In the genomic region with DNA sequence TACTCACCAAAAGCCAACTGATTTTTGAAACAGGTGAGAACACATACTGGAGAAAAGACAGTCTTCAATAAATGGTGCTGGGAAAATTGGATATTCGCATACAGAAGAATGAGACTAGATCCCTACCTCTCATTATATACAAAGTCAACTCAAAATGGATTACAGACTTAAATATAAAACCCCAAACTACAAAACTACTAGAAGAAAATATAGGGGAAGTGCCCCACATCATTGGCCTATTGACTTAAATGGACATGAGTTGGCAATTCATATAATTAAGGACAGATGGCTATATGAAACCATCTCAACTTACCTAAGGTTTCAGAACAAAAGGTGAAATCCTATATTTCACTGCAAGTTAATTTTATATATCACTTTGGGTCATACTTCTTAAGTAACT, we compare ENCODE assay signal across 32 cellular contexts.
"Had no signal": no experiment of that assay in that cellular context is flagged by ENCODE, and none has a peak within 500 bp of the region (broad histone marks: within the 10 kb centered on the region; RNA-seq: fewer than 3 reads in every experiment).

No MANE protein-coding gene starts in this region.

- ATAC-seq: activated naive CD4-positive, alpha-beta T cell treated with anti-CD3 and anti-CD28 coated beads, Interleukin-2, amount 50 U/mL, for 72 hours; activated naive CD8-positive, alpha-beta T cell treated with anti-CD3 and anti-CD28 coated beads, Interleukin-2, amount 50 U/mL, for 24 hours; activated T-cell treated with anti-CD3 and anti-CD28 coated beads, Interleukin-2, amount 50 U/mL, for 4 hours; activated T-cell treated with anti-CD3 and anti-CD28 coated beads, Interleukin-2, amount 50 U/mL, for 72 hours; activated T-helper 17 cell treated with anti-CD3 and anti-CD28 coated beads, Interleukin-2, amount 50 U/mL, for 72 hours; body of pancreas had no signal

- H3K36me3 ChIP-seq: adrenal gland, ascending aorta, brain microvascular endothelial cell, breast epithelium, cardiac muscle cell had no signal

- H3K27ac ChIP-seq: adrenal gland, ascending aorta, body of pancreas, brain microvascular endothelial cell, breast epithelium, cardiac muscle cell had no signal

- DNase-seq: activated effector memory CD4-positive, alpha-beta T cell treated with anti-CD3 and anti-CD28 coated beads, Interleukin-2, amount 50 U/mL, for 16 hours; activated effector memory CD4-positive, alpha-beta T cell treated with Interleukin-2 at 50 U/mL for 16 hours; activated gamma-delta T cell; activated gamma-delta T cell treated with Interleukin-2 at 50 U/mL for 16 hours; activated naive CD4-positive, alpha-beta T cell; activated naive CD4-positive, alpha-beta T cell treated with anti-CD3 and anti-CD28 coated beads for 36 hours; activated naive CD4-positive, alpha-beta T cell treated with anti-CD3 and anti-CD28 coated beads, Interleukin-2, amount 10 ng/mL, durations not matched to agents 7 days and 5 days; activated naive CD4-positive, alpha-beta T cell treated with anti-CD3 and anti-CD28 coated beads, Interleukin-2, amount 50 U/mL, for 16 hours; activated naive CD4-positive, alpha-beta T cell treated with Interleukin-2 at 50 U/mL for 16 hours; activated naive CD8-positive, alpha-beta T cell treated with anti-CD3 and anti-CD28 coated beads for 36 hours; activated naive CD8-positive, alpha-beta T cell treated with anti-CD3 and anti-CD28 coated beads, Interleukin-2, amount 10 ng/mL, durations not matched to agents 7 days and 5 days; activated naive CD8-positive, alpha-beta T cell treated with anti-CD3 and anti-CD28 coated beads, Interleukin-2, amount 50 U/mL, for 24 hours; activated T-cell treated with anti-CD3 and anti-CD28 coated beads, Interleukin-2, amount 50 U/mL, for 4 hours; activated T-cell treated with anti-CD3 and anti-CD28 coated beads, Interleukin-2, amount 50 U/mL, for 48 hours; activated T-cell treated with anti-CD3 and anti-CD28 coated beads, Interleukin-2, amount 50 U/mL, for 72 hours; adrenal gland; amniotic stem cell; amygdala; anterior cingulate cortex; aorta; body of pancreas; brain microvascular endothelial cell; caudate nucleus; central memory CD4-positive, alpha-beta T cell; cerebellar nuclear complex had no signal

- H3K4me3 ChIP-seq: adrenal gland, ascending aorta, body of pancreas, breast epithelium, cardiac muscle cell had no signal

- H3K27me3 ChIP-seq: adrenal gland, ascending aorta, body of pancreas, brain microvascular endothelial cell, breast epithelium, cardiac muscle cell had no signal

- H3K9me3 ChIP-seq: adrenal gland, ascending aorta, body of pancreas, breast epithelium had no signal

- FAIRE-seq: astrocyte, bronchial epithelial cell had no signal

- H3K4me1 ChIP-seq: adrenal gland, ascending aorta, body of pancreas, breast epithelium had no signal
